In the genomic region with DNA sequence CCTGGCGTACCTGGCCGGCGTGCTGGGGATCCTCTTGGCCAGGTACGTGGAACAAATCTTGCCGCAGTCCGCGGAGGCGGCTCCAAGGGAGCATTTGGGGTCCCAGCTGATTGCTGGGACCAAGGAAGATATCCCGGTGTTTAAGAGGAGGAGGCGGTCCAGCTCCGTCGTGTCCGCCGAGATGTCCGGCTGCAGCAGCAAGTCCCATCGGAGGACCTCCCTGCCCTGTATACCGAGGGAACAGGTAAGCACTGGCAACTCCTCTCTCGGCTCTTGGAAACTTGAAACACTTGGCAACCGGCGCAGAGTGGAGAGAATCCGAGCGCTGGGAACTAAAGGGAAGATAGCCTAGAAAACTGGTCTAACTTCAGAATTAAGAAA, we compare ENCODE assay signal across 8 cellular contexts.
DNase-seq lines count a peak whose midpoint lies in the region; ATAC-seq lines count a peak whose summit lies in the region.

No MANE protein-coding gene starts in this region.

- peak overlapping the region; percentile 73 to 75 for H3K4me3 Mint-ChIP-seq in stimulated activated naive CD8-positive, alpha-beta T cell treated with anti-CD3 and anti-CD28 coated beads, Interleukin-15, amount 100 ng/mL, for 72 hours

- no peak for ATAC-seq in stimulated activated naive CD8-positive, alpha-beta T cell treated with anti-CD3 and anti-CD28 coated beads, Interleukin-15, amount 100 ng/mL, for 72 hours

- peak; percentile 6 for DNase-seq in HK-2 (ENCODE audit: unreplicated experiment)
- peak in 24 of 61 donors; percentile 1 to 46 (median 16) for DNase-seq in caudate nucleus (lab: John Stamatoyannopoulos, UW)
- peak; percentile 82 for DNase-seq in islet precursor cell
- no peak for DNase-seq in stimulated activated naive CD8-positive, alpha-beta T cell treated with anti-CD3 and anti-CD28 coated beads, Interleukin-15, amount 100 ng/mL, for 72 hours
- no peak for DNase-seq in GDM1 (lab: John Stamatoyannopoulos, UW)
- no peak for DNase-seq in midbrain (lab: John Stamatoyannopoulos, UW)
- DNase-seq in UCSD-AML1 (lab: John Stamatoyannopoulos, UW; ENCODE audit: unreplicated experiment), result no peak
- DNase-seq in HPDE6-E6E7 (ENCODE audit: extremely low spot score), result no peak

- H3K4me1 Mint-ChIP-seq in stimulated activated naive CD8-positive, alpha-beta T cell treated with anti-CD3 and anti-CD28 coated beads, Interleukin-15, amount 100 ng/mL, for 72 hours, result peaks cover 26% of the 10 kb centered on the region

- H3K27ac ChIP-seq in caudate nucleus (ENCODE audit: low read depth, low read length), result peak overlapping the region; percentile 76

- no peaks in the 10 kb centered on the region for H3K9me3 Mint-ChIP-seq in stimulated activated naive CD8-positive, alpha-beta T cell treated with anti-CD3 and anti-CD28 coated beads, Interleukin-15, amount 100 ng/mL, for 72 hours

- peaks cover 69% of the 10 kb centered on the region for H3K27me3 Mint-ChIP-seq in stimulated activated naive CD8-positive, alpha-beta T cell treated with anti-CD3 and anti-CD28 coated beads, Interleukin-15, amount 100 ng/mL, for 72 hours

- no peak overlapping the region for H3K27ac Mint-ChIP-seq in stimulated activated naive CD8-positive, alpha-beta T cell treated with anti-CD3 and anti-CD28 coated beads, Interleukin-15, amount 100 ng/mL, for 72 hours

Comparison
In these comparisons a context has a peak if more than half of its experiments do, and no peak if none do; other contexts are left out.
1. DNase-seq: peak in HK-2 (single experiment) and islet precursor cell (single experiment); none in stimulated activated naive CD8-positive, alpha-beta T cell treated with anti-CD3 and anti-CD28 coated beads, Interleukin-15, amount 100 ng/mL, for 72 hours (0 of 2), GDM1 (single experiment), midbrain (single experiment), UCSD-AML1 (single experiment) and HPDE6-E6E7 (single experiment).